Comparison of ENCODE assay signal across 22 cellular contexts in the genomic region with DNA sequence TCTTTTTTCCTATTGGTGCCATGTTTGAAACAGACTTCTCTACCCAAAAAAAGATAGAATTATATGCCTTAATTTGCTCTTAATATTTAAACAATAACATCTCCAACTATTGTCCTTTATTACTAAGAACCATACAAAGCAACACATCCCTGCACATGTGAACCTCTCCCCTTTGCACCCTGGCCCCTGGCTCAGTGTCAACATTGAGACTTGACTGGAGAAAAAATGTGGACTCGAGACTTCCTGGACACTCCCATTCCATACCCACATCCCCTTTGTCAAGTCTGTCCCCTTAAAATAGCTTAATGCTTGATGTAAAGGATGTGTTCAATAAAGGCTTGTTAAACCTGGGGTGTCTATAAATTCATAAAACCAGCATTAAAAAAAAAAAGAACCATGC.
"Had no signal": no experiment of that assay in that cellular context is flagged by ENCODE, and none has a peak within 500 bp of the region (broad histone marks: within the 10 kb centered on the region; RNA-seq: fewer than 3 reads in every experiment).

No MANE protein-coding gene starts in this region.

- DNase-seq: cortex of kidney; dorsolateral prefrontal cortex; effector CD8-positive, alpha-beta T cell; gastrocnemius medialis; heart right ventricle; kidney; left cardiac atrium; left ventricle myocardium superior; naive thymus-derived CD4-positive, alpha-beta T cell; posterior cingulate gyrus; sigmoid colon; stimulated activated CD4-positive, alpha-beta T cell treated with anti-CD3 and anti-CD28 coated beads, Interleukin-2, amount 100 ng/mL, for 48 hours; stimulated activated naive CD8-positive, alpha-beta T cell treated with anti-CD3 and anti-CD28 coated beads, Interleukin-15, Interleukin-2, amounts not matched to agents 100 U/mL and 50 U/mL, for 24 hours; tibial artery; upper lobe of right lung had no signal

- FAIRE-seq: endometrium, kidney had no signal

- H3K27me3 ChIP-seq: dorsolateral prefrontal cortex, esophagus muscularis mucosa, gastrocnemius medialis, heart right ventricle, neutrophil, sigmoid colon, tibial artery, upper lobe of right lung, vagina had no signal

- ATAC-seq: gastrocnemius medialis; heart right ventricle; left cardiac atrium; left ventricle myocardium superior; naive thymus-derived CD4-positive, alpha-beta T cell; stimulated activated naive CD8-positive, alpha-beta T cell treated with anti-CD3 and anti-CD28 coated beads, Interleukin-15, Interleukin-2, amounts not matched to agents 100 U/mL and 50 U/mL, for 24 hours; upper lobe of right lung had no signal

- H3K4me3 Mint-ChIP-seq: naive thymus-derived CD4-positive, alpha-beta T cell had no signal

- H3K36me3 ChIP-seq: gastrocnemius medialis, heart right ventricle, neutrophil, sigmoid colon, tibial artery, upper lobe of right lung, vagina had no signal

- H3K27me3 Mint-ChIP-seq: naive thymus-derived CD4-positive, alpha-beta T cell had no signal

- H3K9me3 ChIP-seq: esophagus muscularis mucosa, gastrocnemius medialis, heart right ventricle, neutrophil, sigmoid colon, tibial artery, upper lobe of right lung, vagina had no signal

- H3K4me1 ChIP-seq: upper lobe of right lung had no signal

- H3K4me3 ChIP-seq: dorsolateral prefrontal cortex, esophagus muscularis mucosa, gastrocnemius medialis, heart right ventricle, lung, sigmoid colon, skin epidermis, tibial artery, upper lobe of right lung, vagina had no signal

- H3K27ac ChIP-seq: dorsolateral prefrontal cortex, epithelial cell of prostate, esophagus muscularis mucosa, gastrocnemius medialis, heart right ventricle, neutrophil, sigmoid colon, skin epidermis, tibial artery, upper lobe of right lung, vagina had no signal
